ENCODE assay signal across 21 cellular contexts in genomic region chr9:97591535-97591934, GRCh38.
"Had no signal": no experiment of that assay in that cellular context is flagged by ENCODE, and none has a peak within 500 bp of the region (broad histone marks: within the 10 kb centered on the region; RNA-seq: fewer than 3 reads in every experiment).

No MANE protein-coding gene starts in this region.

- DNase-seq: activated CD4-positive, alpha-beta T cell treated with anti-CD3 and anti-CD28 coated beads, Interleukin-2, amount 10 ng/mL, durations not matched to agents 7 days and 5 days; activated CD8-positive, alpha-beta T cell treated with anti-CD3 and anti-CD28 coated beads, Interleukin-2, amount 10 ng/mL, durations not matched to agents 7 days and 5 days; activated naive CD4-positive, alpha-beta T cell treated with anti-CD3 and anti-CD28 coated beads for 36 hours; activated T-cell treated with anti-CD3 and anti-CD28 coated beads, Interleukin-2, amount 50 U/mL, for 4 hours; aorta; cerebellar nuclear complex; effector memory CD8-positive, alpha-beta T cell; esophagus squamous epithelium; glutamatergic neuron; hypothalamus; kidney; left ventricle myocardium inferior; ovary; spleen; stimulated activated CD4-positive, alpha-beta T cell treated with anti-CD3 and anti-CD28 coated beads, Interleukin-4, amount 100 ng/mL, for 4 hours; T-helper 1 cell; T-helper 9 cell had no signal

- ATAC-seq: activated CD4-positive, CD25-positive, alpha-beta regulatory T cell treated with anti-CD3 and anti-CD28 coated beads, Interleukin-2, amount 50 U/mL, for 24 hours; activated CD8-positive, alpha-beta T cell treated with anti-CD3 and anti-CD28 coated beads, Interleukin-2, amount 10 ng/mL, durations not matched to agents 7 days and 5 days; activated T-cell treated with anti-CD3 and anti-CD28 coated beads, Interleukin-2, amount 50 U/mL, for 4 hours; effector memory CD8-positive, alpha-beta T cell; stimulated activated memory B cell treated with anti-CD40 and anti-IgM and Interleukin-4, amounts not matched to agents 10 μg/mL and 1 μg/mL and 100 μg/mL, for 72 hours had no signal

- H3K4me3 ChIP-seq: esophagus squamous epithelium, left ventricle myocardium inferior, ovary, spleen, thoracic aorta had no signal

- H3K27me3 ChIP-seq: esophagus squamous epithelium, ovary had no signal

- H3K27me3 Mint-ChIP-seq: activated CD4-positive, alpha-beta T cell treated with anti-CD3 and anti-CD28 coated beads, Interleukin-2, amount 10 ng/mL, durations not matched to agents 7 days and 5 days had no signal

- H3K27ac ChIP-seq: esophagus squamous epithelium, ovary, spleen, thoracic aorta had no signal

- H3K9me3 Mint-ChIP-seq: activated naive CD4-positive, alpha-beta T cell treated with anti-CD3 and anti-CD28 coated beads for 36 hours; activated T-cell treated with anti-CD3 and anti-CD28 coated beads, Interleukin-2, amount 50 U/mL, for 4 hours; effector memory CD8-positive, alpha-beta T cell; stimulated activated memory B cell treated with anti-CD40 and anti-IgM and Interleukin-4, amounts not matched to agents 10 μg/mL and 1 μg/mL and 100 μg/mL, for 72 hours had no signal

- H3K36me3 ChIP-seq: esophagus squamous epithelium, ovary had no signal

- H3K4me3 Mint-ChIP-seq: activated CD4-positive, alpha-beta T cell treated with anti-CD3 and anti-CD28 coated beads, Interleukin-2, amount 10 ng/mL, durations not matched to agents 7 days and 5 days; activated CD8-positive, alpha-beta T cell treated with anti-CD3 and anti-CD28 coated beads, Interleukin-2, amount 10 ng/mL, durations not matched to agents 7 days and 5 days; activated naive CD4-positive, alpha-beta T cell treated with anti-CD3 and anti-CD28 coated beads for 36 hours; activated T-cell treated with anti-CD3 and anti-CD28 coated beads, Interleukin-2, amount 50 U/mL, for 4 hours; effector memory CD8-positive, alpha-beta T cell; memory B cell; stimulated activated memory B cell treated with anti-CD40 and anti-IgM and Interleukin-4, amounts not matched to agents 10 μg/mL and 1 μg/mL and 100 μg/mL, for 72 hours had no signal

- H3K4me1 Mint-ChIP-seq: activated CD4-positive, alpha-beta T cell treated with anti-CD3 and anti-CD28 coated beads, Interleukin-2, amount 10 ng/mL, durations not matched to agents 7 days and 5 days had no signal

- H3K27ac Mint-ChIP-seq: activated CD4-positive, alpha-beta T cell treated with anti-CD3 and anti-CD28 coated beads, Interleukin-2, amount 10 ng/mL, durations not matched to agents 7 days and 5 days; activated CD8-positive, alpha-beta T cell treated with anti-CD3 and anti-CD28 coated beads, Interleukin-2, amount 10 ng/mL, durations not matched to agents 7 days and 5 days; activated naive CD4-positive, alpha-beta T cell treated with anti-CD3 and anti-CD28 coated beads for 36 hours; memory B cell; stimulated activated memory B cell treated with anti-CD40 and anti-IgM and Interleukin-4, amounts not matched to agents 10 μg/mL and 1 μg/mL and 100 μg/mL, for 72 hours had no signal

- H3K9me3 ChIP-seq: esophagus squamous epithelium, left ventricle myocardium inferior, ovary, thoracic aorta had no signal
